In genomic region chr15:40357723-40358491, GRCh38 we compare ENCODE assay signal across 8 cellular contexts. TPM values are rescaled to one million over a fixed set of nuclear protein-coding genes. Genes with fewer than 3 reads are reported as not detected.
DNase-seq lines count a peak whose midpoint lies in the region; ATAC-seq and TF ChIP-seq lines count a peak whose summit lies in the region.

TSS of gene DISP2 (plus strand) at chr15:40358219. CDS start at chr15:40358322, 103 bp downstream.

- no peak within 1 kb of the TSS for H3K9ac ChIP-seq in PC-3 (ENCODE audit: low read length)

- ATAC-seq in GM21526 (IDR thresholded peaks at IDR 0.05; ENCODE audit: low FRiP score, unreplicated experiment) (peak; percentile 66), PC-3 (peak; percentile 86)

- no peaks in the 10 kb centered on the region for H3K79me2 ChIP-seq in PC-3 (ENCODE audit: low read length)

- H3K27ac ChIP-seq in PC-3 (ENCODE audit: low read length), result no peak within 1 kb of the TSS

- H2AFZ ChIP-seq in PC-3 (ENCODE audit: low read length), result peak within 1 kb of the TSS; percentile 95

- BruUV-seq in PC-3 (replicated peaks; lab: Mats Ljungman, UMichigan), result no TSS peak

- H3K4me2 ChIP-seq in PC-3 (ENCODE audit: low read length), result peak within 1 kb of the TSS; percentile 99

- H3K4me1 ChIP-seq in PC-3 (ENCODE audit: insufficient read depth, low read length), result peaks cover 8% of the 10 kb centered on the region; the same call in 1 of the 2 replicates

- no peaks in the 10 kb centered on the region for H3F3A ChIP-seq in PC-3 (ENCODE audit: low read length, unreplicated experiment)

- intact Hi-C loops in PC-3 (cut with micrococcal nuclease), result no loop called here

- in situ Hi-C loops in Caki2 (cut with HindIII; ENCODE audit: low pct_unique_long_range_greater_than_20kb, low sequenced_read_pairs), result no loop called here

- TF ChIP-seq POLR2A in erythroblast (IDR thresholded peaks at IDR 0.05; ENCODE audit: low read length), result no peak

- no peaks in the 10 kb centered on the region for H3K9me3 ChIP-seq in PC-3 (ENCODE audit: low read length)

- no peak for TF ChIP-seq CTCF in PC-3 (conservative IDR thresholded peaks at IDR 0.05; ENCODE audit: low read depth, low read length)

- no peaks in the 10 kb centered on the region for H3K36me3 ChIP-seq in PC-3 (ENCODE audit: low read depth, low read length)

- CTCF ChIA-PET in PC-3 (lab: Charles Lee), result interaction anchor here (0.5 to 0.6 kb wide), 2 partner anchors 18 to 19 kb away, joined by 3 to 4 read pairs; no protein-coding TSS in a partner anchor

- POLR2A ChIA-PET in PC-3 (lab: Charles Lee; ENCODE audit: unreplicated experiment), result interaction anchor here (0.7 kb wide), 1 partner anchor 15 kb away, joined by 4 read pairs; no protein-coding TSS in a partner anchor

- H3K4me3 ChIP-seq in PC-3 (ENCODE audit: low read length), result peak within 1 kb of the TSS; percentile 72

- peak; percentile 76 for DNase-seq in Caki2 (ENCODE audit: low read depth)
- peak; percentile 98 for DNase-seq in HuH-7 (ENCODE audit: low spot score)
- DNase-seq in PC-3, result peak; percentile 84
- DNase-seq in activated T-cell treated with anti-CD3 and anti-CD28 coated beads, Interleukin-2, amount 50 U/mL, for 1 hour, result peak; percentile 89
- peak; percentile 87 to 95 for DNase-seq in erythroblast (lab: John Stamatoyannopoulos, UW)
- peak; percentile 83 for DNase-seq in mucosa of gallbladder (ENCODE audit: low spot score)
- peak; percentile 62 to 80 for DNase-seq in stimulated activated CD8-positive, alpha-beta memory T cell treated with anti-CD3 and anti-CD28 coated beads, Interleukin-4, amount 100 ng/mL, for 1 hour (ENCODE audit: low read depth in 2 of 2, low spot score in 1 of 2)

- H4K20me1 ChIP-seq in PC-3 (ENCODE audit: low read length), result no peaks in the 10 kb centered on the region

- no peaks in the 10 kb centered on the region for H3K9me2 ChIP-seq in PC-3 (replicated peaks; ENCODE audit: low read length)

- no peaks in the 10 kb centered on the region for H3K27me3 ChIP-seq in PC-3 (ENCODE audit: low read length)

RNA-seq across cellular contexts. Expression of gene DISP2, which starts in this region (rescaled TPM):
- under 0.01 TPM in 1 of 2 replicates, not detected in the other for total RNA-seq in Caki2 (2014; rRNA removed; shearing (Covaris generic); ENCODE audit: low replicate concordance)
- total RNA-seq in PC-3 (2014; rRNA removed) (0.87 and 2.7 TPM in 2 replicates), mucosa of gallbladder (3.5 TPM)

Comparison
In these comparisons a context has a peak if more than half of its experiments do, and no peak if none do; other contexts are left out.
1. Peak in DNase-seq in Caki2; RNA of the gene not detected or under 1 TPM.